In the genomic region with DNA sequence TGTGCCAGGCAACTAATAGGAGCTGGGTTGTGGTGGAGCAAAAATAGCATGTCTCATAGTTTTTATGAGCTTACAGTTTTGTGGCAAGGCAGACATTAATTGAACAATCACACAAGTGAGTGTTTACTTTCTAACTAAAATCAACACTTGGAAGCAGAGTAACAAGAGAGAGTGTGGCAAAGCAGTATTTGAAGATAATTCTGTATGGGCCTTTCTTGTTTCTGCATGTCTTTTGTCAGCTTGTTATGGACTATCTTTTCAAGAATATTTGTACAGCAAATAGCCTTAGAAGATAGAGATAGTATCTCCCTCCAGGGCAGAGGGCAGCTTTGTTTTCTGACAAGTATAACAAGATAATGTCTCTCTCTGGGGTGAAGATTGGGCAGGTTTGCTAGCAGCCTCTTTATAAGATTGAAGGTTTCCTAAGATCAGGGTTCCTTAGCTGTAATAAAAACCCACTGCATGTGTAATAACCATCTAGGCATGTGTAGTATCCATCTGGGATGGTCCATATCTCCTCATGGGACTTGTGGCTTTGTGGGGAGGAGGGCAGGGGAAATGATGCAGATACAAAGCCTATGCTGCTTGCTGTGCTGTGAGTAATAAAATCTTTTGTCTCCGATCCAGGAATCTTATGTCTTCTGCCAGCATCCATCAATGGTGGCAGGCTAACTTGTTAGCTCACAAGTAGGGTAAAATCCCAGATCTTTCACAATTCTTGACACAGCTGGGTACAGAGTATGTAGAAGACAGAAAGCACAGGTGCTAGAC, we compare ENCODE assay signal across 17 cellular contexts.
DNase-seq lines count a peak whose midpoint lies in the region; ATAC-seq and TF ChIP-seq lines count a peak whose summit lies in the region.
"Had no signal": no experiment of that assay in that cellular context is flagged by ENCODE, and none has a peak within 500 bp of the region (broad histone marks: within the 10 kb centered on the region; RNA-seq: fewer than 3 reads in every experiment).

No MANE protein-coding gene starts in this region.

- ATAC-seq in GM18519 (IDR thresholded peaks at IDR 0.05; ENCODE audit: low FRiP score, unreplicated experiment), result no peak
- ATAC-seq in GM18909 (IDR thresholded peaks at IDR 0.05; ENCODE audit: poor library complexity, unreplicated experiment), result no peak
- ATAC-seq: K562; stimulated activated naive B cell treated with anti-CD40 and anti-IgM and Interleukin-4, amounts not matched to agents 10 μg/mL and 1 μg/mL and 100 μg/mL, for 72 hours had no signal

- DNase-seq in AG04449 (ENCODE audit: low read depth, low spot score) (peak; percentile 2), DMS79 treated with DMSO at 0.1 percent for 48 hours (lab: John Stamatoyannopoulos, UW) (peak; percentile 95), NCI-H2196 (lab: John Stamatoyannopoulos, UW; ENCODE audit: unreplicated experiment) (peak; percentile 78), fibroblast of gingiva (ENCODE audit: low read depth) (peak; percentile 59), NAMALWA (ENCODE audit: low spot score) (no peak), anterior cingulate cortex (lab: John Stamatoyannopoulos, UW) (no peak)
- DNase-seq: C1 segment of cervical spinal cord; kidney glomerular epithelial cell; naive B cell; NCI-H526 treated with DMSO at 0.1 percent for 48 hours; retina; SIG-M5; stimulated activated CD4-positive, alpha-beta T cell treated with anti-CD3 and anti-CD28 coated beads, Interleukin-4, amount 100 ng/mL, for 1 hour; stimulated activated naive B cell treated with anti-CD40 and anti-IgM and Interleukin-4, amounts not matched to agents 10 μg/mL and 1 μg/mL and 100 μg/mL, for 72 hours had no signal

- TF ChIP-seq CTCF in AG04449 (IDR thresholded peaks at IDR 0.05; ENCODE audit: insufficient read depth, low read length, missing control alignments), result no peak

- POLR2A ChIA-PET in AG04449 (lab: Yijun Ruan, JAX), result no interaction called here

- H3K4me3 ChIP-seq in AG04449 (ENCODE audit: low read depth, low read length), result no peak overlapping the region
- H3K4me3 ChIP-seq: K562 had no signal

- CTCF ChIA-PET in AG04449 (lab: Yijun Ruan, JAX), result interaction anchor here (1.4 kb wide), 1 partner anchor 328 kb away, joined by 4 read pairs; no protein-coding TSS in a partner anchor

Comparison
In these comparisons a context has a peak if more than half of its experiments do, and no peak if none do; other contexts are left out.
1. DNase-seq: peak in AG04449 (single experiment), DMS79 treated with DMSO at 0.1 percent for 48 hours (single experiment), NCI-H2196 (single experiment) and fibroblast of gingiva (single experiment); none in NAMALWA (single experiment) and anterior cingulate cortex (0 of 58).